1 cellular context compared by ENCODE assay signal in genomic region chr9:131178382-131178781, GRCh38.
TF ChIP-seq lines count a peak whose summit lies in the region.

No MANE protein-coding gene starts in this region.

TF ChIP-seq in WTC11, 78 proteins besides CTCF, POLR2A, EP300 and RAD21 (continued from another document):
- TF ChIP-seq ZNF425 (CRISPR knock-in tag; conservative IDR thresholded peaks at IDR 0.05) (no peak), ZNF512 (CRISPR knock-in tag; IDR thresholded peaks at IDR 0.05; ENCODE audit: borderline replicate concordance) (no peak), TCF7 (CRISPR knock-in tag; IDR thresholded peaks at IDR 0.05; ENCODE audit: low read depth) (no peak), FOXK1 (CRISPR knock-in tag; IDR thresholded peaks at IDR 0.05) (no peak), ATF1 (CRISPR knock-in tag; IDR thresholded peaks at IDR 0.05) (no peak), ZSCAN18 (CRISPR knock-in tag; IDR thresholded peaks at IDR 0.05) (no peak), ATF2 (CRISPR knock-in tag; IDR thresholded peaks at IDR 0.05; ENCODE audit: borderline replicate concordance, low read depth) (no peak), AR (CRISPR knock-in tag; IDR thresholded peaks at IDR 0.05) (no peak), ZBTB43 (CRISPR knock-in tag; IDR thresholded peaks at IDR 0.05) (no peak), ZNF263 (CRISPR knock-in tag; IDR thresholded peaks at IDR 0.05; ENCODE audit: low read depth) (no peak), HMGXB4 (CRISPR knock-in tag; IDR thresholded peaks at IDR 0.05) (no peak)
